In genomic region chr9:127502706-127503378, GRCh38 we compare ENCODE assay signal across 2 cellular contexts.
TF ChIP-seq lines count a peak whose summit lies in the region.

No MANE protein-coding gene starts in this region.

TF ChIP-seq in SK-N-SH treated with all-trans-retinoic acid at 6 μM for 48 hours, 23 proteins besides CTCF, POLR2A, EP300 and RAD21 (continued from another document):
- TF ChIP-seq CSRNP3 (CRISPR knock-in tag; IDR thresholded peaks at IDR 0.05) (no peak), CREB5 (CRISPR knock-in tag; IDR thresholded peaks at IDR 0.05; ENCODE audit: low read depth) (no peak)

TF ChIP-seq in GM23338, 12 proteins besides CTCF, POLR2A, EP300 and RAD21 (continued from another document):
- no peak for TF ChIP-seq STAT1 (IDR thresholded peaks at IDR 0.05; ENCODE audit: unreplicated experiment)
- no peak for TF ChIP-seq POLR2AphosphoS5 (IDR thresholded peaks at IDR 0.05; ENCODE audit: low read depth)
- TF ChIP-seq ZNF331 (CRISPR knock-in tag; IDR thresholded peaks at IDR 0.05; ENCODE audit: low read depth), result no peak
- no peak for TF ChIP-seq ZNF462 (CRISPR knock-in tag; IDR thresholded peaks at IDR 0.05)
- TF ChIP-seq REST (IDR thresholded peaks at IDR 0.05; ENCODE audit: unreplicated experiment), result no peak
- no peak for TF ChIP-seq EZH2 (IDR thresholded peaks at IDR 0.05; ENCODE audit: low read depth, unreplicated experiment)
- no peak for TF ChIP-seq JUNB (IDR thresholded peaks at IDR 0.05; ENCODE audit: unreplicated experiment)
- no peak for TF ChIP-seq CREB1 (CRISPR knock-in tag; IDR thresholded peaks at IDR 0.05; ENCODE audit: low read depth)
